20 cellular contexts compared by ENCODE assay signal in genomic region chr9:124046189-124046588, GRCh38. TPM values are rescaled to one million over a fixed set of nuclear protein-coding genes. Genes with fewer than 3 reads are reported as not detected.
"Had no signal": no experiment of that assay in that cellular context is flagged by ENCODE, and none has a peak within 500 bp of the region (broad histone marks: within the 10 kb centered on the region; RNA-seq: fewer than 3 reads in every experiment).

No MANE protein-coding gene starts in this region.

- H3K36me3 Mint-ChIP-seq: activated CD4-positive, alpha-beta memory T cell treated with anti-CD3 and anti-CD28 coated beads for 36 hours; activated naive CD4-positive, alpha-beta T cell treated with anti-CD3 and anti-CD28 coated beads, Interleukin-2, amount 10 ng/mL, durations not matched to agents 7 days and 5 days; natural killer cell treated with Interleukin-12 subunit alpha and Interleukin-12 subunit beta and Interleukin-15 and Interleukin-18, amount 100 ng/mL, for 72 hours had no signal

- H3K4me1 Mint-ChIP-seq: activated naive CD4-positive, alpha-beta T cell treated with anti-CD3 and anti-CD28 coated beads, Interleukin-2, amount 10 ng/mL, durations not matched to agents 7 days and 5 days had no signal

- H3K9me3 Mint-ChIP-seq: activated CD4-positive, alpha-beta memory T cell treated with anti-CD3 and anti-CD28 coated beads for 36 hours; activated naive CD4-positive, alpha-beta T cell treated with anti-CD3 and anti-CD28 coated beads, Interleukin-2, amount 10 ng/mL, durations not matched to agents 7 days and 5 days; activated naive CD8-positive, alpha-beta T cell treated with anti-CD3 and anti-CD28 coated beads, Interleukin-2, amount 50 U/mL, for 24 hours; activated T-cell treated with anti-CD3 and anti-CD28 coated beads, Interleukin-2, amount 50 U/mL, for 4 hours; natural killer cell treated with Interleukin-12 subunit alpha and Interleukin-12 subunit beta and Interleukin-15 and Interleukin-18, amount 100 ng/mL, for 72 hours; T-helper 2 cell treated with Interferon-gamma antibody and Interleukin-4, amounts not matched to agents 5 μg/mL and 100 μg/mL, for 36 hours had no signal

- DNase-seq: activated naive CD4-positive, alpha-beta T cell treated with anti-CD3 and anti-CD28 coated beads, Interleukin-2, amount 10 ng/mL, durations not matched to agents 7 days and 5 days; activated naive CD8-positive, alpha-beta T cell treated with anti-CD3 and anti-CD28 coated beads, Interleukin-2, amount 50 U/mL, for 24 hours; activated T-cell treated with anti-CD3 and anti-CD28 coated beads, Interleukin-2, amount 50 U/mL, for 4 hours; central memory CD4-positive, alpha-beta T cell; gastrocnemius medialis had no signal

- H3K4me3 Mint-ChIP-seq: activated CD4-positive, alpha-beta memory T cell treated with anti-CD3 and anti-CD28 coated beads for 36 hours; activated CD4-positive, alpha-beta T cell treated with anti-CD3 and anti-CD28 coated beads for 36 hours; activated naive CD4-positive, alpha-beta T cell treated with anti-CD3 and anti-CD28 coated beads, Interleukin-2, amount 10 ng/mL, durations not matched to agents 7 days and 5 days; activated naive CD8-positive, alpha-beta T cell treated with anti-CD3 and anti-CD28 coated beads, Interleukin-2, amount 50 U/mL, for 24 hours; activated T-cell treated with anti-CD3 and anti-CD28 coated beads, Interleukin-2, amount 50 U/mL, for 4 hours; natural killer cell treated with Interleukin-12 subunit alpha and Interleukin-12 subunit beta and Interleukin-15 and Interleukin-18, amount 100 ng/mL, for 72 hours; T-helper 2 cell treated with Interferon-gamma antibody and Interleukin-4, amounts not matched to agents 5 μg/mL and 100 μg/mL, for 36 hours had no signal

- H3K9me3 ChIP-seq: gastrocnemius medialis, heart left ventricle, lower lobe of right lung, stomach, thoracic aorta had no signal

- H3K27ac Mint-ChIP-seq: activated CD4-positive, alpha-beta memory T cell treated with anti-CD3 and anti-CD28 coated beads for 36 hours; activated CD4-positive, alpha-beta T cell treated with anti-CD3 and anti-CD28 coated beads for 36 hours; activated naive CD4-positive, alpha-beta T cell treated with anti-CD3 and anti-CD28 coated beads, Interleukin-2, amount 10 ng/mL, durations not matched to agents 7 days and 5 days; activated naive CD8-positive, alpha-beta T cell treated with anti-CD3 and anti-CD28 coated beads, Interleukin-2, amount 50 U/mL, for 24 hours; natural killer cell treated with Interleukin-12 subunit alpha and Interleukin-12 subunit beta and Interleukin-15 and Interleukin-18, amount 100 ng/mL, for 72 hours; T-helper 2 cell treated with Interferon-gamma antibody and Interleukin-4, amounts not matched to agents 5 μg/mL and 100 μg/mL, for 36 hours had no signal

- H3K36me3 ChIP-seq: brain microvascular endothelial cell, gastrocnemius medialis, heart left ventricle, lower lobe of right lung, stomach, thoracic aorta had no signal

- FAIRE-seq: colon, endometrium, TTC549 had no signal

- H3K4me3 ChIP-seq: SK-N-MC had no signal

- H3K27ac ChIP-seq: brain microvascular endothelial cell, gastrocnemius medialis, lower lobe of right lung, SK-N-MC, thoracic aorta had no signal

RNA-seq across cellular contexts. Expression of gene LHX2, which starts 34.6 kb away (rescaled TPM):
- total RNA-seq: activated CD4-positive, alpha-beta memory T cell treated with anti-CD3 and anti-CD28 coated beads for 36 hours; activated CD4-positive, alpha-beta T cell treated with anti-CD3 and anti-CD28 coated beads for 36 hours; gastrocnemius medialis; lower lobe of right lung; natural killer cell treated with Interleukin-12 subunit alpha and Interleukin-12 subunit beta and Interleukin-15 and Interleukin-18, amount 100 ng/mL, for 72 hours; posterior vena cava; thoracic aorta; urinary bladder had no signal
- polyA plus RNA-seq: stomach, urinary bladder had no signal
